In genomic region chr10:113960617-113961260, GRCh38 we compare ENCODE assay signal across 9 cellular contexts.
DNase-seq lines count a peak whose midpoint lies in the region; ATAC-seq, FAIRE-seq and TF ChIP-seq lines count a peak whose summit lies in the region.
"Had no signal": no experiment of that assay in that cellular context is flagged by ENCODE, and none has a peak within 500 bp of the region (broad histone marks: within the 10 kb centered on the region; RNA-seq: fewer than 3 reads in every experiment).

No MANE protein-coding gene starts in this region.

- ATAC-seq in HG03520 (IDR thresholded peaks at IDR 0.05; ENCODE audit: unreplicated experiment) (peak; percentile 40), lung (ENCODE audit: insufficient read depth, low FRiP score) (peak; percentile 14), Right ventricle myocardium inferior (no peak), GM21367 (IDR thresholded peaks at IDR 0.05; ENCODE audit: unreplicated experiment) (no peak)

- H3K9me3 ChIP-seq in lung (ENCODE audit: control insufficient read depth in 2 of 2, insufficient read depth in 1 of 2, low read length in 1 of 2): no peaks in the 10 kb centered on the region
- H3K9me3 ChIP-seq in kidney (ENCODE audit: control insufficient read depth in 1 of 2, low read length in 2 of 2): no peaks in the 10 kb centered on the region

- H3K4me3 ChIP-seq in lung (no peak overlapping the region), kidney (ENCODE audit: low read length in 2 of 2) (no peak overlapping the region)

- FAIRE-seq in kidney (lab: Jason Lieb, UNC): no peak
- FAIRE-seq: G401.6 had no signal

- no peak for TF ChIP-seq CTCF in lung (IDR thresholded peaks at IDR 0.05; ENCODE audit: control extremely low read depth, extremely low read depth)
- TF ChIP-seq CTCF in kidney (IDR thresholded peaks at IDR 0.05; ENCODE audit: borderline replicate concordance, extremely low read depth, insufficient read depth): no peak

- H3K27me3 ChIP-seq in lung (ENCODE audit: control insufficient read depth, insufficient read depth): no peaks in the 10 kb centered on the region

- 52 to 62% methylated on average over 12 of the region's 12 CpGs for WGBS in lung, 2 donors

- intact Hi-C loops in Right ventricle myocardium inferior (cut with DNase I): no loop called here
- intact Hi-C loops in kidney (cut with DNase I): no loop called here

- H3K27ac ChIP-seq in lung (ENCODE audit: low read depth in 1 of 2, low read length in 1 of 2) (peak overlapping the region in 1 of 2 donors; percentile 63), kidney (ENCODE audit: low read depth in 2 of 2, low read length in 2 of 2) (peak overlapping the region in 1 of 2 donors; percentile 14)

- DNase-seq in activated CD8-positive, alpha-beta memory T cell treated with anti-CD3 and anti-CD28 coated beads, Interleukin-2, amount 50 U/mL, for 4 hours: peak; percentile 19
- DNase-seq in activated CD8-positive, alpha-beta memory T cell treated with anti-CD3 and anti-CD28 coated beads for 24 hours: no peak
- peak; percentile 21 to 28 for DNase-seq in activated CD4-positive, alpha-beta T cell treated with anti-CD3 and anti-CD28 coated beads for 4 hours
- DNase-seq in lung (ENCODE audit: low spot score): peak; percentile 38
- no peak for DNase-seq in Right ventricle myocardium inferior (ENCODE audit: missing footprints)
- DNase-seq in kidney: no peak

- H3K36me3 ChIP-seq in lung (ENCODE audit: control insufficient read depth in 2 of 2, insufficient read depth in 2 of 2, low read length in 2 of 2) (no peaks in the 10 kb centered on the region), kidney (ENCODE audit: control insufficient read depth in 1 of 2, insufficient read depth in 2 of 2, low read length in 2 of 2) (no peaks in the 10 kb centered on the region)

- H3K9ac ChIP-seq in kidney (ENCODE audit: low read length in 2 of 2): no peak overlapping the region

- H3K4me1 ChIP-seq in lung (ENCODE audit: control insufficient read depth in 2 of 2, insufficient read depth in 2 of 2, low read length in 2 of 2) (peaks cover 0 to 22% of the 10 kb centered on the region in 2 donors), kidney (ENCODE audit: control insufficient read depth in 1 of 2, insufficient read depth in 1 of 2, low read depth in 1 of 2, low read length in 2 of 2) (peaks cover 8% of the 10 kb centered on the region in 2 donors)

Comparison
In these comparisons a context has a peak if more than half of its experiments do, and no peak if none do; other contexts are left out.
1. DNase-seq: peak in activated CD8-positive, alpha-beta memory T cell treated with anti-CD3 and anti-CD28 coated beads, Interleukin-2, amount 50 U/mL, for 4 hours (single experiment), activated CD4-positive, alpha-beta T cell treated with anti-CD3 and anti-CD28 coated beads for 4 hours (2 of 2) and lung (single experiment); none in activated CD8-positive, alpha-beta memory T cell treated with anti-CD3 and anti-CD28 coated beads for 24 hours (single experiment), Right ventricle myocardium inferior (single experiment) and kidney (single experiment).
2. ATAC-seq: peak in HG03520 (single experiment) and lung (single experiment); none in Right ventricle myocardium inferior (single experiment) and GM21367 (single experiment).